31 cellular contexts compared by ENCODE assay signal in genomic region chr6:114272582-114272981, GRCh38.
"Had no signal": no experiment of that assay in that cellular context is flagged by ENCODE, and none has a peak within 500 bp of the region (broad histone marks: within the 10 kb centered on the region; RNA-seq: fewer than 3 reads in every experiment).

No MANE protein-coding gene starts in this region.

- H3K4me3 ChIP-seq: esophagus muscularis mucosa, gastrocnemius medialis, heart left ventricle had no signal

- H3K27me3 ChIP-seq: brain microvascular endothelial cell, esophagus muscularis mucosa, foreskin keratinocyte, gastrocnemius medialis, heart left ventricle had no signal

- H3K36me3 ChIP-seq: brain microvascular endothelial cell, esophagus muscularis mucosa, gastrocnemius medialis, heart left ventricle had no signal

- H3K4me1 ChIP-seq: esophagus muscularis mucosa, foreskin keratinocyte, gastrocnemius medialis, heart left ventricle had no signal

- FAIRE-seq: astrocyte, colon had no signal

- H3K27ac ChIP-seq: brain microvascular endothelial cell, esophagus muscularis mucosa, foreskin keratinocyte, gastrocnemius medialis, heart left ventricle, VCaP had no signal

- H3K9me3 ChIP-seq: esophagus muscularis mucosa, gastrocnemius medialis, heart left ventricle had no signal

- DNase-seq: activated CD4-positive, alpha-beta memory T cell treated with anti-CD3 and anti-CD28 coated beads, Interleukin-2, amount 10 ng/mL, durations not matched to agents 7 days and 5 days; activated CD4-positive, alpha-beta T cell treated with anti-CD3 and anti-CD28 coated beads for 1 hour; activated CD4-positive, alpha-beta T cell treated with anti-CD3 and anti-CD28 coated beads for 4 hours; activated CD4-positive, alpha-beta T cell treated with anti-CD3 and anti-CD28 coated beads, Interleukin-2, amount 10 ng/mL, durations not matched to agents 7 days and 5 days; activated CD4-positive, alpha-beta T cell treated with anti-CD3 and anti-CD28 coated beads, Interleukin-2, amount 50 U/mL, for 4 hours; activated CD8-positive, alpha-beta memory T cell treated with anti-CD3 and anti-CD28 coated beads, Interleukin-2, amount 50 U/mL, for 48 hours; activated gamma-delta T cell; activated naive CD4-positive, alpha-beta T cell; activated naive CD4-positive, alpha-beta T cell treated with anti-CD3 and anti-CD28 coated beads, Interleukin-2, amount 50 U/mL, for 16 hours; activated T-cell treated with anti-CD3 and anti-CD28 coated beads for 4 hours; activated T-cell treated with anti-CD3 and anti-CD28 coated beads, Interleukin-2, amount 50 U/mL, for 24 hours; activated T-cell treated with anti-CD3 and anti-CD28 coated beads, Interleukin-2, amount 50 U/mL, for 72 hours; amniotic stem cell; anterior cingulate cortex; brain microvascular endothelial cell; caudate nucleus; cortex of kidney; dermis blood vessel endothelial cell; effector CD4-positive, alpha-beta T cell; effector memory CD8-positive, alpha-beta T cell; erythroblast; foreskin keratinocyte; gastrocnemius medialis; glutamatergic neuron; heart left ventricle; T-helper 2 cell had no signal

- ATAC-seq: activated T-cell treated with anti-CD3 and anti-CD28 coated beads, Interleukin-2, amount 50 U/mL, for 72 hours; effector memory CD8-positive, alpha-beta T cell; foreskin keratinocyte; gastrocnemius medialis; heart left ventricle; WTC11 had no signal
